ENCODE assay signal across 8 cellular contexts in genomic region chr17:51121620-51122472, GRCh38. TPM values are rescaled to one million over a fixed set of nuclear protein-coding genes. Genes with fewer than 3 reads are reported as not detected.
A peak's percentile ranks its signal among the peaks of the same experiment; 100 is the strongest.
DNase-seq lines count a peak whose midpoint lies in the region; ATAC-seq lines count a peak whose summit lies in the region.

No MANE protein-coding gene starts in this region.

- peak overlapping the region; percentile 79 for H2AFZ ChIP-seq in GM23248

- WGBS in GM23248 (ENCODE audit: low coverage in 1 of 2, low lambda C conversion rate in 2 of 2, missing lambda C conversion rate in 2 of 2), 2 experiments: 9% methylated on average over 23 of the region's 23 CpGs

- H3K4me3 ChIP-seq in GM23248: peak overlapping the region; percentile 87

- H3K27me3 ChIP-seq in GM23248 (replicated peaks; ENCODE audit: insufficient read depth): no peaks in the 10 kb centered on the region

- DNase-seq in COR-L47 (lab: John Stamatoyannopoulos, UW) (peak; percentile 25), GM23248 (peak; percentile 99), NCI-H1930 (lab: John Stamatoyannopoulos, UW) (peak; percentile 44 to 50), caudate nucleus (lab: John Stamatoyannopoulos, UW) (peak in 59 of 61 donors; percentile 11 to 94 (median 55)), iris pigment epithelial cell (ENCODE audit: low read depth) (peak; percentile 96), smooth muscle cell of the brain vasculature (ENCODE audit: low read depth, low spot score) (peak; percentile 70)
- DNase-seq in activated CD4-positive, CD25-positive, alpha-beta regulatory T cell treated with anti-CD3 and anti-CD28 coated beads, Interleukin-2, amount 50 U/mL, for 16 hours (ENCODE audit: low read depth, low spot score): peak; percentile 67

- peaks cover 37% of the 10 kb centered on the region for H3K79me2 ChIP-seq in GM23248 (ENCODE audit: insufficient read depth)

- in situ Hi-C loops in GM23248 (cut with MboI): no loop called here

- peaks cover 21% of the 10 kb centered on the region for H3F3A ChIP-seq in GM23248 (ENCODE audit: insufficient read depth)

- H3K27ac ChIP-seq in GM23248: peak overlapping the region; percentile 100
- peak overlapping the region; percentile 98 for H3K27ac ChIP-seq in caudate nucleus (ENCODE audit: low read depth, low read length)

- H3K9me3 ChIP-seq in GM23248 (ENCODE audit: low read depth): no peaks in the 10 kb centered on the region

- peaks cover 4% of the 10 kb centered on the region; the same call in 1 of the 2 replicates for H4K20me1 ChIP-seq in GM23248 (ENCODE audit: insufficient read depth)

- ATAC-seq in HG03175 (IDR thresholded peaks at IDR 0.05; ENCODE audit: unreplicated experiment): no peak

- peak overlapping the region; percentile 100 for H3K9ac ChIP-seq in GM23248

- H3K9me2 ChIP-seq in GM23248 (ENCODE audit: insufficient read depth): no peaks in the 10 kb centered on the region

- H3K36me3 ChIP-seq in GM23248 (ENCODE audit: low read depth): no peaks in the 10 kb centered on the region

- peak overlapping the region; percentile 100 for H3K4me2 ChIP-seq in GM23248 (ENCODE audit: unreplicated experiment)

- peaks cover 32% of the 10 kb centered on the region for H3K4me1 ChIP-seq in GM23248 (ENCODE audit: insufficient read depth)

RNA-seq across cellular contexts. Expression of gene SPAG9, which starts 1.2 kb away (rescaled TPM):
- total RNA-seq in GM23248 (2014; rRNA removed; shearing (Covaris generic)): 50.3 and 58.8 TPM in 2 replicates
- polyA plus RNA-seq in GM23248 (2016; fragmentation: Nextera tagmentation; extraction: Ambion mirVana): 19.9 and 21.5 TPM in 2 replicates

RNA-seq across cellular contexts. Expression of gene NME1, which starts 31.5 kb away (rescaled TPM):
- total RNA-seq in GM23248 (2014; rRNA removed; shearing (Covaris generic)): 132 and 133 TPM in 2 replicates
- polyA plus RNA-seq in GM23248 (2016; fragmentation: Nextera tagmentation; extraction: Ambion mirVana): 242 and 250 TPM in 2 replicates

RNA-seq across cellular contexts. Expression of gene NME2, which starts 44.4 kb away (rescaled TPM):
- 673 and 725 TPM in 2 replicates for total RNA-seq in GM23248 (2014; rRNA removed; shearing (Covaris generic))
- 919 and 933 TPM in 2 replicates for polyA plus RNA-seq in GM23248 (2016; fragmentation: Nextera tagmentation; extraction: Ambion mirVana)

Comparison
In these comparisons a context has a peak if more than half of its experiments do, and no peak if none do; other contexts are left out.
1. DNase-seq: peak in every context shown above with its lines; median percentile 99 in GM23248; 96 in iris pigment epithelial cell; 70 in smooth muscle cell of the brain vasculature; 67 in activated CD4-positive, CD25-positive, alpha-beta regulatory T cell treated with anti-CD3 and anti-CD28 coated beads, Interleukin-2, amount 50 U/mL, for 16 hours; 55 in caudate nucleus; 47 in NCI-H1930; 25 in COR-L47.